ENCODE assay signal across 9 cellular contexts in the genomic region with DNA sequence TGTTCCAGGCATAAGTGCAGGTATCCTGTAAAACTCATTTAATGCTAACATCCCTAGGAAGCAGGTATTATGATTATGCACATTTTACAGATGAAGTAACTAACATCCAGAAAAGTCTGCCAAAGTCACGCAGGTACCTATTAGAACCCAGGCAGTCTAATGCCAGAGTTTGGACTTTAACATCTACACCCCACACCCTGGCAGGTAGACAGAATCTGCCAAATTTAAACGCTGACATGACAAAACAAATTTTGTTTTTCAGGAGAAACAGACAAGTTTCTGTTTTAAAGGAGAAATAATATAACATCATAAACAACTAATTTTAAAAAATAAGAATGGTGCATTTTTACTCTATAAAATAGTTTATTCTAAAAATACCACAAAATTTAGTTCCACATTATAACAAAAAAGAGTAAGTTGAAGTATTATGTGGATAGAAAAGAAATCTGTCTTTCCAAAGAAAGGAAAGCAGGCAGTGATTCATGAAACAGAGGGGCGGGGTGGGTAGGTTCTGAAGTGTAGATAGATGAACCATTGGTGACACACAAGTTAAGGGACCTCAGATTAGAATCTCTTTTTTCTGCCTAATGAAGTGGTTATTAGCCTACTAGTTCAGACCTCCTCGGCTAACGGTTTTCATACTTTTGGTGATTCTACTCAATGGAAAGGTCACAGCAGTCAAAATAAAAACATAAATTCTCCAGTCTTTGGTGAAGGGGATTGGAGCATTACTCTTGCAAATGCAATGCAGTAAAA. TPM values are rescaled to one million over a fixed set of nuclear protein-coding genes. Genes with fewer than 3 reads are reported as not detected.
DNase-seq lines count a peak whose midpoint lies in the region; TF ChIP-seq lines count a peak whose summit lies in the region.
"Had no signal": no experiment of that assay in that cellular context is flagged by ENCODE, and none has a peak within 500 bp of the region (broad histone marks: within the 10 kb centered on the region; RNA-seq: fewer than 3 reads in every experiment).

No MANE protein-coding gene starts in this region.

- H3K27ac Mint-ChIP-seq in type B pancreatic cell: no peak overlapping the region

- H3K27me3 Mint-ChIP-seq in type B pancreatic cell: no peaks in the 10 kb centered on the region

- no peak for TF ChIP-seq POLR2A in testis (IDR thresholded peaks at IDR 0.05)

- no peaks in the 10 kb centered on the region for H3K9me3 Mint-ChIP-seq in type B pancreatic cell

- H3K9me3 ChIP-seq in SJSA1 (replicated peaks) (no peaks in the 10 kb centered on the region), testis (no peaks in the 10 kb centered on the region)

- H3K4me3 Mint-ChIP-seq in type B pancreatic cell: peak overlapping the region; percentile 96

- intact Hi-C loops in testis (cut with DNase I; ENCODE audit: low total_unique reads): no loop called here

- no peaks in the 10 kb centered on the region for H3K27me3 ChIP-seq in SJSA1 (replicated peaks)
- no peaks in the 10 kb centered on the region for H3K27me3 ChIP-seq in testis

- H3K4me1 Mint-ChIP-seq in type B pancreatic cell (ENCODE audit: unreplicated experiment): peaks cover 23% of the 10 kb centered on the region

- peak; percentile 21 for DNase-seq in stimulated activated CD4-positive, alpha-beta T cell treated with anti-CD3 and anti-CD28 coated beads, Interleukin-15, amount 100 ng/mL, for 24 hours
- no peak for DNase-seq in stimulated activated CD4-positive, alpha-beta T cell treated with anti-CD3 and anti-CD28 coated beads, Interleukin-1b, Interleukin-23, amount 100 ng/mL, for 48 hours
- DNase-seq in SJSA1 (ENCODE audit: low read depth in 1 of 2, low spot score in 2 of 2): peak in 1 of 2 experiments; percentile 38
- peak; percentile 39 for DNase-seq in fibroblast of peridontal ligament (ENCODE audit: extremely low read depth)
- no peak for DNase-seq in type B pancreatic cell (ENCODE audit: extremely low spot score, unreplicated experiment)
- DNase-seq in testis: no peak
- no peak for DNase-seq in NCI-H526 treated with DMSO at 0.1 percent for 48 hours (lab: John Stamatoyannopoulos, UW)
- no peak for DNase-seq in GM19240 (ENCODE audit: insufficient read length, low spot score)

- peak overlapping the region; percentile 71 for H3K4me3 ChIP-seq in SJSA1
- no peak overlapping the region for H3K4me3 ChIP-seq in testis
- H3K4me3 ChIP-seq: lung had no signal

- H3K36me3 ChIP-seq in SJSA1: peaks cover 53% of the 10 kb centered on the region
- H3K36me3 ChIP-seq in testis (ENCODE audit: low read depth, missing control alignments): no peaks in the 10 kb centered on the region

- TF ChIP-seq CTCF in type B pancreatic cell (conservative IDR thresholded peaks at IDR 0.05): no peak
- no peak for TF ChIP-seq CTCF in testis (IDR thresholded peaks at IDR 0.05)

- WGBS in testis, 2 donors: 51 to 63% methylated on average over 5 of the region's 5 CpGs

- H3K27ac ChIP-seq in SJSA1 (peak overlapping the region; percentile 94; the same call in 1 of the 2 replicates), testis (no peak overlapping the region)

- H3K4me1 ChIP-seq in SJSA1 (replicated peaks) (peaks cover 18% of the 10 kb centered on the region), testis (no peaks in the 10 kb centered on the region)

- peaks cover 23% of the 10 kb centered on the region for H3K36me3 Mint-ChIP-seq in type B pancreatic cell

RNA-seq across cellular contexts. Expression of a gene that starts 1.7 kb away (rescaled TPM):
- 62.2 and 77.2 TPM in 2 replicates for total RNA-seq in SJSA1 (2014; rRNA removed; shearing (Covaris generic))
- 13.0 and 38.6 TPM in 2 replicates for total RNA-seq in type B pancreatic cell (ENCODE audit: low replicate concordance)
- 10 to 100 TPM; 10.6 to 13.4 TPM for total RNA-seq in testis
- 1.6 TPM for polyA plus RNA-seq in testis (ENCODE audit: insufficient read depth, low read depth, low replicate concordance)

RNA-seq across cellular contexts. Expression of a gene that starts 56.3 kb away (rescaled TPM):
- total RNA-seq in SJSA1 (2014; rRNA removed; shearing (Covaris generic)): 12.3 and 16.4 TPM in 2 replicates
- total RNA-seq in type B pancreatic cell (ENCODE audit: low replicate concordance): 13.1 and 17.6 TPM in 2 replicates
- total RNA-seq in testis: 10 to 100 TPM; 14.3 to 14.6 TPM
- polyA plus RNA-seq in testis (ENCODE audit: insufficient read depth, low read depth, low replicate concordance): 4.9 TPM

Comparison
In these comparisons a context has a peak if more than half of its experiments do, and no peak if none do; other contexts are left out.
1. DNase-seq: peak in stimulated activated CD4-positive, alpha-beta T cell treated with anti-CD3 and anti-CD28 coated beads, Interleukin-15, amount 100 ng/mL, for 24 hours (single experiment) and fibroblast of peridontal ligament (single experiment); none in stimulated activated CD4-positive, alpha-beta T cell treated with anti-CD3 and anti-CD28 coated beads, Interleukin-1b, Interleukin-23, amount 100 ng/mL, for 48 hours (single experiment), type B pancreatic cell (single experiment), testis (single experiment), NCI-H526 treated with DMSO at 0.1 percent for 48 hours (single experiment) and GM19240 (single experiment).